In genomic region chr17:47099451-47099986, GRCh38 we compare ENCODE assay signal across 8 cellular contexts.
DNase-seq lines count a peak whose midpoint lies in the region; ATAC-seq and TF ChIP-seq lines count a peak whose summit lies in the region.

No MANE protein-coding gene starts in this region.

- POLR2A ChIA-PET in AG04450 (lab: Yijun Ruan, JAX), result no interaction called here

- no peaks in the 10 kb centered on the region for H3K27me3 Mint-ChIP-seq in nephron (ENCODE audit: low read depth)

- peak overlapping the region; percentile 48 to 78 (median 56) for H3K27ac Mint-ChIP-seq in nephron

- H3K4me3 Mint-ChIP-seq in nephron, result peak overlapping the region; percentile 83 to 91 (median 87)

- CTCF ChIA-PET in AG04450 (lab: Charles Lee), result no interaction called here

- H3K27me3 ChIP-seq in AG04450 (ENCODE audit: control insufficient read depth, insufficient read depth, low read length), result no peaks in the 10 kb centered on the region

- H3K4me3 ChIP-seq in AG04450 (ENCODE audit: low read depth, low read length) (peak overlapping the region; percentile 72), NB4 (ENCODE audit: low read depth, low read length) (peak overlapping the region; percentile 77), coronary artery (peak overlapping the region; percentile 98)

- TF ChIP-seq CTCF in AG04450 (IDR thresholded peaks at IDR 0.05; ENCODE audit: low read depth, low read length), result no peak
- TF ChIP-seq CTCF in NB4 (IDR thresholded peaks at IDR 0.05; ENCODE audit: low read depth, low read length), result no peak
- TF ChIP-seq CTCF in coronary artery (IDR thresholded peaks at IDR 0.05), result no peak
- no peak for TF ChIP-seq CTCF in nephron (IDR thresholded peaks at IDR 0.05; ENCODE audit: unreplicated experiment in 3 of 3)

- H3K27ac ChIP-seq in AG04450 (ENCODE audit: low read depth, low read length) (no peak overlapping the region), coronary artery (peak overlapping the region; percentile 73 to 85)

- TF ChIP-seq POLR2A in NB4 (IDR thresholded peaks at IDR 0.05; ENCODE audit: extremely low read depth, insufficient read length), result no peak

- no peaks in the 10 kb centered on the region for H3K9me3 Mint-ChIP-seq in nephron

- no peaks in the 10 kb centered on the region for H3K9me3 ChIP-seq in AG04450 (ENCODE audit: control insufficient read depth, insufficient read depth, low read length)

- peaks cover 15% of the 10 kb centered on the region for H3K4me1 Mint-ChIP-seq in nephron

- no peak for DNase-seq in AG04450 (ENCODE audit: low read depth, low spot score)
- peak; percentile 18 for DNase-seq in NB4 (ENCODE audit: low read depth)
- DNase-seq in coronary artery (ENCODE audit: low spot score), result no peak
- DNase-seq in amygdala (lab: John Stamatoyannopoulos, UW), result no peak
- DNase-seq in NCI-H226, result no peak

- peaks cover 4% of the 10 kb centered on the region for H3K36me3 Mint-ChIP-seq in nephron (ENCODE audit: low read depth)

- ATAC-seq in GM19455 (IDR thresholded peaks at IDR 0.05; ENCODE audit: unreplicated experiment) (peak; percentile 23), GM21423 (IDR thresholded peaks at IDR 0.05; ENCODE audit: unreplicated experiment) (no peak)
